In the genomic region with DNA sequence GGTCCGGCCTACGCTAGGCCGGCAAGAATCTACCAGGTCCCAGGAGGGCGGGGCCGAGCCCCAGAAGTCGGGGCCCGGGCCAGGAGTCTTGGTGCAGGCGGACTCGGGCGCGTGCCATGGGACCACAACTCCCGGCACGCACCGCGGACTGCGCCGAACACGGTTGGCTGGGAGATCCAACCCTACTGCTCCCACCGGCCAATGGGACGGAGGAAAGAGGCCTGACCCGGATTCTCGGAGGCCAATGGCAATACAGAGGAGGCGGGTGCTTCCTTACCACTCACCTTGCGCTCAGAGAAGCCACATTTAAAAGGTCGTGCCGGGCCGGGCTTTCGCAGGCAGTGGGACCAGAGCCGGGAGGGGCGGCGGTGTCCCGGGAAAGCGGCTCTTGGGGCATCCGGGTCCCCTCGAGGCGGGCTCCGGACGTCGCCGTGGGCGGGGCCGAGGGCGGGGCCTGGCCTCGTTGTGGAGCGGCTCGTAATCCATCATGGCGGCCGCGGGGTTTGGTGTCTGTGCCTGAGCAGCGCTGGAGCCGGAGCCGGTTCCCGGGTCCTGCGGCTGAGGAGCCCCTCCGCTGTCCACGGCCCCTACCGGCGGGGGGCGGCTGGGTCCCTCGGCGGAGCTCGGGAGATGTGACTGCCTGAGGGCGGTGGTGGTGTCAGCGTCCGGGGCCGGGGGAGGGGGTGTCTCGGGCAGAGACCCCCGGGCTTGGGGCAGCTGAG, we compare ENCODE assay signal across 8 cellular contexts. TPM values are rescaled to one million over a fixed set of nuclear protein-coding genes. Genes with fewer than 3 reads are reported as not detected.
DNase-seq lines count a peak whose midpoint lies in the region; ATAC-seq, FAIRE-seq and TF ChIP-seq lines count a peak whose summit lies in the region.

No MANE protein-coding gene starts in this region.

- FAIRE-seq in GM12892 (lab: Jason Lieb, UNC): peak; percentile 97

- no peaks in the 10 kb centered on the region for H3K9me3 ChIP-seq in adrenal gland (replicated peaks in 1 of 3)
- H3K9me3 ChIP-seq in heart right ventricle: no peaks in the 10 kb centered on the region
- H3K9me3 ChIP-seq in upper lobe of left lung: no peaks in the 10 kb centered on the region

- ATAC-seq in HG02840 (IDR thresholded peaks at IDR 0.05; ENCODE audit: low FRiP score, unreplicated experiment) (peak; percentile 95), heart right ventricle (peak; percentile 96 to 98 (median 98)), upper lobe of left lung (ENCODE audit: low FRiP score in 2 of 2) (peak; percentile 99)

- H3K27ac ChIP-seq in adrenal gland: peak overlapping the region; percentile 94 to 99 (median 96)
- H3K27ac ChIP-seq in heart right ventricle: peak overlapping the region; percentile 95 to 100 (median 98)
- peak overlapping the region; percentile 96 to 99 (median 97) for H3K27ac ChIP-seq in upper lobe of left lung

- H3K36me3 ChIP-seq in adrenal gland (replicated peaks in 1 of 2) (no peaks in the 10 kb centered on the region), heart right ventricle (no peaks in the 10 kb centered on the region), upper lobe of left lung (no peaks in the 10 kb centered on the region)

- no peak for TF ChIP-seq EP300 in upper lobe of left lung (IDR thresholded peaks at IDR 0.05)

- intact Hi-C loops in adrenal gland (cut with DNase I): loop anchor here in 1 of 2 donors (10.0 kb wide), 1 partner anchor 52 kb away; no protein-coding TSS in a partner anchor
- intact Hi-C loops in heart right ventricle (cut with DNase I): loop anchor here in 9 of 10 donors (2.0 to 10.0 kb wide), 8 partner anchors 52 to 412 kb away; partner anchors contain the start of genes ABL1 (in 1 of the 9) and NUP214 (in 1 of the 9)
- intact Hi-C loops in posterior cingulate gyrus (cut with DNase I): loop anchor here (10.0 kb wide), 1 partner anchor 52 kb away; no protein-coding TSS in a partner anchor

- H3K4me3 ChIP-seq in adrenal gland: peak overlapping the region; percentile 47 to 82 (median 78)
- peak overlapping the region; percentile 86 to 99 (median 96) for H3K4me3 ChIP-seq in heart right ventricle
- peak overlapping the region; percentile 79 to 100 (median 90) for H3K4me3 ChIP-seq in upper lobe of left lung

- DNase-seq in GM12892 (ENCODE audit: insufficient read length) (peak; percentile 99), NCI-H1436 (lab: John Stamatoyannopoulos, UW) (peak; percentile 97), SW480 (ENCODE audit: low spot score) (peak; percentile 98), adrenal gland (peak; percentile 97 to 99 (median 99)), heart right ventricle (peak; percentile 98 to 99), posterior cingulate gyrus (peak; percentile 95 to 100 (median 98)), upper lobe of left lung (peak; percentile 99 to 100)

- 0 to 1% (median 0%) methylated on average over 6 to 68 of the region's 68 CpGs for WGBS in adrenal gland, 4 donors
- 0 to 1% methylated on average over 63 to 68 of the region's 68 CpGs for WGBS in heart right ventricle, 2 donors
- WGBS in upper lobe of left lung, 2 donors: 0 to 3% methylated on average over 9 to 22 of the region's 68 CpGs

- H3K27me3 ChIP-seq in adrenal gland (no peaks in the 10 kb centered on the region), heart right ventricle (no peaks in the 10 kb centered on the region), upper lobe of left lung (no peaks in the 10 kb centered on the region)

- peaks cover 18 to 31% of the 10 kb centered on the region in 2 donors for H3K4me1 ChIP-seq in adrenal gland (replicated peaks in 1 of 2)
- H3K4me1 ChIP-seq in heart right ventricle: peaks cover 4 to 46% (median 31%) of the 10 kb centered on the region in 9 donors
- H3K4me1 ChIP-seq in upper lobe of left lung: peaks cover 23 to 51% (median 27%) of the 10 kb centered on the region in 4 donors

- TF ChIP-seq POLR2A in GM12892 (IDR thresholded peaks at IDR 0.05; ENCODE audit: low read depth, low read length) (peak; percentile 70; the same call in 1 of the 2 replicates), adrenal gland (IDR thresholded peaks at IDR 0.05) (peak; percentile 61 to 85), upper lobe of left lung (IDR thresholded peaks at IDR 0.05) (peak in 3 of 4 donors; percentile 69 to 72 (median 71))

- no peak for TF ChIP-seq CTCF in adrenal gland (IDR thresholded peaks at IDR 0.05)
- TF ChIP-seq CTCF in heart right ventricle (IDR thresholded peaks at IDR 0.05): no peak
- no peak for TF ChIP-seq CTCF in upper lobe of left lung (IDR thresholded peaks at IDR 0.05)

RNA-seq across cellular contexts. Expression of gene EXOSC2, which starts 19.1 kb away (rescaled TPM):
- polyA plus RNA-seq in GM12892 (2012; ENCODE audit: missing spikeins): 41.7 TPM
- total RNA-seq in adrenal gland (10 to 100 TPM in 7 of 8 donors, 1 to 10 TPM in 1; 9.5 to 26.7 (median 19.3) TPM), heart right ventricle (10 to 100 TPM; 11.9 to 17.7 (median 13.1) TPM), upper lobe of left lung (10 to 100 TPM in 5 of 6 donors, 1 to 10 TPM in 1; 6.7 to 37.7 (median 17.8) TPM)
- polyA plus RNA-seq in adrenal gland (10 to 100 TPM; 15.5 to 28.8 (median 16.6) TPM), heart right ventricle (10 to 100 TPM; 10.8 to 15.0 TPM)

RNA-seq across cellular contexts. Expression of gene PRDM12, which starts 48.3 kb away (rescaled TPM):
- polyA plus RNA-seq in GM12892 (2012; ENCODE audit: missing spikeins): not detected
- total RNA-seq in adrenal gland (under 1 TPM in 1 of 8 donors, not detected in 7; 0.14 TPM), heart right ventricle (not detected), upper lobe of left lung (under 1 TPM in 1 of 6 donors, not detected in 5; 0.10 TPM)
- polyA plus RNA-seq in adrenal gland (under 1 TPM in 2 of 3 donors, not detected in 1; 0.07 to 0.08 TPM), heart right ventricle (under 1 TPM in 1 of 2 donors, not detected in 1; 0.01 TPM)

Comparison
In these comparisons a context has a peak if more than half of its experiments do, and no peak if none do; other contexts are left out.
1. Peak in every context shown above with its lines: DNase-seq, ATAC-seq, H3K4me3 ChIP-seq and H3K27ac ChIP-seq.